In the genomic region with DNA sequence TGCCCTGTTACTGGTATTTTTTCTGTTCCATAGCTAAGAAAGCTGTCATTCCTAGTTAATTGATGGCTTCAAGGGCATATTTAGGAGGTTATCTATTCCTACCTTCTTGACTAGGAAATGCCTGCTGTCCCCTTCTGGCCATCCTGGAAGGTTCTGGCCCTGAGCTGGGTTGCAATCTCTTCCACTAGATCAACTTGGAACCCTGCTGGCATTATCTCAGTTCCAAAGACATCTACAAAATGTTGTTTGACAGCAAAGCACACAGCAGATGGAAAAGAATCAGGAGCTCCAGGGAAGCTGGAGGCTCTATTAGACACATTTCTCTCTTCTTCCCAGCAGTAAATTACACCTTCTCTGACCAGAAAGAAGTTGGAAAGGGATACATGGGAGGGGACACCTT, we compare ENCODE assay signal across 31 cellular contexts.
"Had no signal": no experiment of that assay in that cellular context is flagged by ENCODE, and none has a peak within 500 bp of the region (broad histone marks: within the 10 kb centered on the region; RNA-seq: fewer than 3 reads in every experiment).

No MANE protein-coding gene starts in this region.

- H3K27ac ChIP-seq: adrenal gland, body of pancreas, epithelial cell of prostate, esophagus squamous epithelium, gastroesophageal sphincter had no signal

- DNase-seq: activated CD4-positive, alpha-beta memory T cell treated with anti-CD3 and anti-CD28 coated beads for 36 hours; activated CD4-positive, alpha-beta T cell treated with anti-CD3 and anti-CD28 coated beads for 36 hours; activated CD4-positive, alpha-beta T cell treated with anti-CD3 and anti-CD28 coated beads, Interleukin-2, amount 10 ng/mL, durations not matched to agents 24 days and 14 days; activated CD4-positive, CD25-positive, alpha-beta regulatory T cell; activated CD4-positive, CD25-positive, alpha-beta regulatory T cell treated with anti-CD3 and anti-CD28 coated beads, Interleukin-2, amount 50 U/mL, for 72 hours; activated CD8-positive, alpha-beta memory T cell treated with anti-CD3 and anti-CD28 coated beads, Interleukin-2, amount 10 ng/mL, durations not matched to agents 7 days and 5 days; activated CD8-positive, alpha-beta memory T cell treated with anti-CD3 and anti-CD28 coated beads, Interleukin-2, amount 50 U/mL, for 4 hours; activated CD8-positive, alpha-beta T cell treated with anti-CD3 and anti-CD28 coated beads, Interleukin-2, amount 10 ng/mL, durations not matched to agents 7 days and 5 days; activated effector memory CD4-positive, alpha-beta T cell treated with anti-CD3 and anti-CD28 coated beads, Interleukin-2, amount 50 U/mL, for 16 hours; activated naive CD4-positive, alpha-beta T cell treated with anti-CD3 and anti-CD28 coated beads for 36 hours; activated naive CD8-positive, alpha-beta T cell treated with anti-CD3 and anti-CD28 coated beads for 36 hours; activated naive CD8-positive, alpha-beta T cell treated with anti-CD3 and anti-CD28 coated beads, Interleukin-2, amount 50 U/mL, for 24 hours; activated T-cell treated with anti-CD3 and anti-CD28 coated beads, Interleukin-2, amount 50 U/mL, for 1 hour; activated T-cell treated with anti-CD3 and anti-CD28 coated beads, Interleukin-2, amount 50 U/mL, for 48 hours; adrenal gland; amygdala; aorta; body of pancreas; cortex of kidney; dermis blood vessel endothelial cell; effector CD4-positive, alpha-beta T cell; effector memory CD8-positive, alpha-beta T cell; esophagus squamous epithelium; foreskin melanocyte; head of caudate nucleus; T-helper 2 cell had no signal

- H3K4me3 ChIP-seq: adrenal gland, body of pancreas, esophagus squamous epithelium, gastroesophageal sphincter had no signal

- H3K36me3 ChIP-seq: adrenal gland, esophagus squamous epithelium, gastroesophageal sphincter had no signal

- FAIRE-seq: colon, endometrium, endothelial cell of umbilical vein had no signal

- ATAC-seq: activated CD4-positive, alpha-beta T cell treated with anti-CD3 and anti-CD28 coated beads for 36 hours; activated CD8-positive, alpha-beta memory T cell treated with anti-CD3 and anti-CD28 coated beads, Interleukin-2, amount 10 ng/mL, durations not matched to agents 7 days and 5 days; activated CD8-positive, alpha-beta T cell treated with anti-CD3 and anti-CD28 coated beads, Interleukin-2, amount 10 ng/mL, durations not matched to agents 7 days and 5 days; activated naive CD8-positive, alpha-beta T cell treated with anti-CD3 and anti-CD28 coated beads, Interleukin-2, amount 50 U/mL, for 24 hours; body of pancreas; effector memory CD8-positive, alpha-beta T cell; gastroesophageal sphincter had no signal

- H3K27me3 ChIP-seq: body of pancreas, esophagus squamous epithelium had no signal

- H3K4me1 ChIP-seq: adrenal gland, esophagus squamous epithelium, gastroesophageal sphincter had no signal

- H3K9me3 ChIP-seq: adrenal gland, body of pancreas, esophagus squamous epithelium, gastroesophageal sphincter had no signal
